In genomic region chr6:30914854-30915590, GRCh38 we compare ENCODE assay signal across 6 cellular contexts. TPM values are rescaled to one million over a fixed set of nuclear protein-coding genes. Genes with fewer than 3 reads are reported as not detected.
DNase-seq lines count a peak whose midpoint lies in the region; TF ChIP-seq lines count a peak whose summit lies in the region.

No MANE protein-coding gene starts in this region.

- H3K9me3 ChIP-seq in spleen = no peaks in the 10 kb centered on the region

- H3K27ac ChIP-seq in spleen = peak overlapping the region; percentile 67 to 91 (median 88)

- intact Hi-C loops in spleen (cut with DNase I; ENCODE audit: low total_unique reads) = loop anchor here (5.0 kb wide), 1 partner anchor 147 kb away; no protein-coding TSS in a partner anchor
- intact Hi-C loops in posterior vena cava (cut with DNase I) = loop anchor here (5.0 kb wide), 2 partner anchors 157 to 162 kb away; no protein-coding TSS in a partner anchor

- peak overlapping the region; percentile 91 for H3K4me3 Mint-ChIP-seq in T-helper 1 cell treated with Interleukin-12 subunit alpha and Interleukin-12 subunit beta and Interleukin-4 antibody, amounts not matched to agents 30 μg/mL and 1 μg/mL, for 36 hours

- TF ChIP-seq CTCF in spleen (IDR thresholded peaks at IDR 0.05 in 8 of 11, conservative IDR thresholded peaks at IDR 0.05 in 3 of 11) = no peak

- H3K27ac Mint-ChIP-seq in T-helper 1 cell treated with Interleukin-12 subunit alpha and Interleukin-12 subunit beta and Interleukin-4 antibody, amounts not matched to agents 30 μg/mL and 1 μg/mL, for 36 hours = peak overlapping the region; percentile 89

- peaks cover 0 to 72% (median 53%) of the 10 kb centered on the region in 6 donors for H3K36me3 ChIP-seq in spleen

- peaks cover 31% of the 10 kb centered on the region for H3K36me3 Mint-ChIP-seq in T-helper 1 cell treated with Interleukin-12 subunit alpha and Interleukin-12 subunit beta and Interleukin-4 antibody, amounts not matched to agents 30 μg/mL and 1 μg/mL, for 36 hours (ENCODE audit: low read depth)

- DNase-seq in T-helper 1 cell (no peak), erythroblast (lab: John Stamatoyannopoulos, UW) (peak; percentile 50), spleen (no peak), posterior vena cava (ENCODE audit: low spot score) (no peak), kidney glomerular epithelial cell (lab: John Stamatoyannopoulos, UW) (no peak)

- no peaks in the 10 kb centered on the region for H3K9me3 Mint-ChIP-seq in T-helper 1 cell treated with Interleukin-12 subunit alpha and Interleukin-12 subunit beta and Interleukin-4 antibody, amounts not matched to agents 30 μg/mL and 1 μg/mL, for 36 hours

- no peak for TF ChIP-seq POLR2A in erythroblast (IDR thresholded peaks at IDR 0.05; ENCODE audit: low read length)
- TF ChIP-seq POLR2A in spleen (IDR thresholded peaks at IDR 0.05) = no peak

- peaks cover 18 to 48% (median 27%) of the 10 kb centered on the region in 6 donors for H3K4me1 ChIP-seq in spleen

- 41 to 62% (median 51%) methylated on average over 17 of the region's 17 CpGs for WGBS in spleen, 5 donors

- no peaks in the 10 kb centered on the region for H3K27me3 Mint-ChIP-seq in T-helper 1 cell treated with Interleukin-12 subunit alpha and Interleukin-12 subunit beta and Interleukin-4 antibody, amounts not matched to agents 30 μg/mL and 1 μg/mL, for 36 hours (ENCODE audit: low read depth)

- peak overlapping the region; percentile 48 to 91 (median 76) for H3K4me3 ChIP-seq in spleen

- peaks cover 20% of the 10 kb centered on the region for H3K4me1 Mint-ChIP-seq in T-helper 1 cell treated with Interleukin-12 subunit alpha and Interleukin-12 subunit beta and Interleukin-4 antibody, amounts not matched to agents 30 μg/mL and 1 μg/mL, for 36 hours (ENCODE audit: low read depth)

- H3K27me3 ChIP-seq in spleen (replicated peaks in 1 of 7) = no peaks in the 10 kb centered on the region

RNA-seq across cellular contexts. Expression of gene VARS2, which starts 1.0 kb away (rescaled TPM):
- total RNA-seq in spleen = 10 to 100 TPM; 16.4 to 30.7 (median 28.1) TPM
- 10 to 100 TPM; 15.5 to 38.2 (median 36.3) TPM for polyA plus RNA-seq in spleen
- 10 to 100 TPM; 13.8 to 17.8 TPM for total RNA-seq in posterior vena cava

RNA-seq across cellular contexts. Expression of gene GTF2H4, which starts 7.0 kb away (rescaled TPM):
- total RNA-seq in spleen = 10 to 100 TPM; 20.6 to 49.7 (median 28.3) TPM
- polyA plus RNA-seq in spleen = 10 to 100 TPM; 21.9 to 40.0 (median 33.8) TPM
- total RNA-seq in posterior vena cava = 10 to 100 TPM; 27.2 to 37.8 TPM

RNA-seq across cellular contexts. Expression of gene SFTA2, which starts 16.9 kb away (rescaled TPM):
- total RNA-seq in spleen (under 1 TPM in 1 of 7 donors, not detected in 6; 0.47 TPM), posterior vena cava (under 1 TPM in 1 of 2 donors, not detected in 1; 0.29 TPM)
- 1 to 10 TPM in 1 of 3 donors, under 1 TPM in 1, not detected in 1; 0.08 to 2.6 TPM for polyA plus RNA-seq in spleen

RNA-seq across cellular contexts. Expression of gene MUCL3, which starts 25.8 kb away (rescaled TPM):
- total RNA-seq in spleen (not detected), posterior vena cava (not detected)
- polyA plus RNA-seq in spleen = under 1 TPM in 1 of 3 donors, not detected in 2; 0.03 TPM

RNA-seq across cellular contexts. Expression of gene DDR1, which starts 30.7 kb away (rescaled TPM):
- total RNA-seq in spleen (10 to 100 TPM; 13.0 to 37.1 (median 23.8) TPM), posterior vena cava (10 to 100 TPM; 25.2 to 26.0 TPM)
- 10 to 100 TPM in 1 of 3 donors, 1 to 10 TPM in 2; 5.0 to 10.1 (median 8.0) TPM for polyA plus RNA-seq in spleen

Comparison
In these comparisons a context has a peak if more than half of its experiments do, and no peak if none do; other contexts are left out.
1. DNase-seq: peak in erythroblast (2 of 2); none in T-helper 1 cell (0 of 5), spleen (single experiment), posterior vena cava (single experiment) and kidney glomerular epithelial cell (single experiment).